In the genomic region with DNA sequence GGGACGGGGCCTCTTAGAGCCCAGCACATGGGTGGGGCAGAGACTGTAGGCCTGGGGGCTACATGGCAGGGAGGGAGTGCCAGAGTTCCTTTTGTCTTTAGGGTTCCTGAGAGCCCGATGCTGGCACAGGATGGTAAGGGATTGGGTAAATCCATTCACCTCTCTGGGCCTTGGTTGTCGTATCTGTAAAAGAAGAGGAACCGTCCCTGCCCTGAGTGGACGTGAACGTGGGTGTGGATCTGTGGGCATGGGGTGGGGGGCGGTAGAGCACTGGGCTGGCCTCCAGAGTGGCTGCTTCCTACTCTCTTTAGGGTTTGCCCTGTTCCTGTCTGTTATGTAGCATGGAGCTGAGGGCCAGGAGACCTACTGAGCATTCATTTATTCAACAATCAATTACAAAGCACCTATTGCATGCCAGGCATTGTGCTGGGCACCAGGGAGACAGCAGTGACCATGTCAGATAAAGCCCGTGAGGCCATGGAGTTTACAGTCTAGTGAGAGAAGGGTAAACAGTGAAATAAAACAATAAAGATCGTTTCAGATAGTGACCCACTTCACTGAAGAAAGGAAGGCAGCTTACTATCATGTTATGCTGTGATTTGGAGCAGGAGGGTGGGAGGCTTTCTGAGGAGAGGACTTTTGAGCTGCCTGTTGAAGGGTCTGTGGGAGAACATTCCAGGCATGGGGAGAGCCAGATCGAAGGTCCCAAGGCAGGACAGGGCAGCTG, we compare ENCODE assay signal across 15 cellular contexts. TPM values are rescaled to one million over a fixed set of nuclear protein-coding genes. Genes with fewer than 3 reads are reported as not detected.
DNase-seq lines count a peak whose midpoint lies in the region; ATAC-seq, FAIRE-seq and TF ChIP-seq lines count a peak whose summit lies in the region.
"Had no signal": no experiment of that assay in that cellular context is flagged by ENCODE, and none has a peak within 500 bp of the region (broad histone marks: within the 10 kb centered on the region; RNA-seq: fewer than 3 reads in every experiment).

No MANE protein-coding gene starts in this region.

- ATAC-seq in foreskin keratinocyte = no peak
- no peak for ATAC-seq in GM18873 (IDR thresholded peaks at IDR 0.05; ENCODE audit: low FRiP score, unreplicated experiment)
- ATAC-seq: activated T-cell treated with anti-CD3 and anti-CD28 coated beads, Interleukin-2, amount 50 U/mL, for 72 hours; HCT116; left lung had no signal

- TF ChIP-seq CTCF in endothelial cell of umbilical vein (IDR thresholded peaks at IDR 0.05; ENCODE audit: extremely low read depth in 1 of 2, insufficient read depth in 1 of 2, low read depth in 1 of 2, low read length in 2 of 2) = no peak
- no peak for TF ChIP-seq CTCF in parathyroid adenoma (IDR thresholded peaks at IDR 0.05)
- TF ChIP-seq CTCF in foreskin keratinocyte (conservative IDR thresholded peaks at IDR 0.05) = no peak

- H3K36me3 ChIP-seq in CD4-positive, alpha-beta memory T cell (ENCODE audit: insufficient read depth, low read length) = peaks cover 8% of the 10 kb centered on the region
- no peaks in the 10 kb centered on the region for H3K36me3 ChIP-seq in SK-N-MC (ENCODE audit: insufficient read depth, low read length)
- H3K36me3 ChIP-seq in endothelial cell of umbilical vein (ENCODE audit: control insufficient read depth in 2 of 2, extremely low read depth in 1 of 2, insufficient read depth in 2 of 2, low read length in 2 of 2) = no peaks in the 10 kb centered on the region
- H3K36me3 ChIP-seq in parathyroid adenoma (ENCODE audit: control insufficient read depth, insufficient read depth, low read length) = no peaks in the 10 kb centered on the region
- H3K36me3 ChIP-seq: uterus had no signal

- no peaks in the 10 kb centered on the region for H4K20me1 ChIP-seq in endothelial cell of umbilical vein (replicated peaks; ENCODE audit: control insufficient read depth, extremely low read depth, insufficient read depth, low read length)

- H2AFZ ChIP-seq in endothelial cell of umbilical vein (ENCODE audit: low read depth, low read length) = no peak overlapping the region
- H2AFZ ChIP-seq in parathyroid adenoma = no peak overlapping the region

- peaks cover 14% of the 10 kb centered on the region for H3K4me1 ChIP-seq in CD4-positive, alpha-beta memory T cell (ENCODE audit: insufficient read depth, low read length)
- H3K4me1 ChIP-seq in endothelial cell of umbilical vein (ENCODE audit: control insufficient read depth, extremely low read depth, insufficient read depth, low read length) (no peaks in the 10 kb centered on the region), parathyroid adenoma (peaks cover 17% of the 10 kb centered on the region), foreskin keratinocyte (no peaks in the 10 kb centered on the region)
- H3K4me1 ChIP-seq: uterus had no signal

- POLR2A ChIA-PET in CD4-positive, alpha-beta memory T cell (lab: Charles Lee; ENCODE audit: partially characterized antibody) = interaction anchor here (0.5 to 1.0 kb wide), 3 partner anchors 13 to 78 kb away, joined by 3 read pairs; a partner anchor contains a TSS
- POLR2A ChIA-PET in endothelial cell of umbilical vein (lab: Charles Lee) = no interaction called here

- no peaks in the 10 kb centered on the region for H3K27me3 Mint-ChIP-seq in CD4-positive, alpha-beta memory T cell

- CTCF ChIA-PET in CD4-positive, alpha-beta memory T cell (lab: Charles Lee; ENCODE audit: partially characterized antibody) = interaction anchor here (0.8 to 7.2 kb wide), 7 partner anchors 11 to 77 kb away, joined by 3 to 102 read pairs (median 47); a partner anchor contains a TSS
- CTCF ChIA-PET in endothelial cell of umbilical vein (lab: Charles Lee) = interaction anchor here (1.0 to 9.3 kb wide), 13 partner anchors 8 to 116 kb away, joined by 3 to 114 read pairs (median 9); a partner anchor contains a TSS

- H3K36me3 Mint-ChIP-seq in CD4-positive, alpha-beta memory T cell = peaks cover 4 to 31% of the 10 kb centered on the region in 2 donors

- H3K4me1 Mint-ChIP-seq in CD4-positive, alpha-beta memory T cell = peaks cover 23 to 55% (median 28%) of the 10 kb centered on the region in 4 donors

- no peak overlapping the region for H3K27ac ChIP-seq in CD4-positive, alpha-beta memory T cell (ENCODE audit: low read depth, low read length)
- H3K27ac ChIP-seq in SK-N-MC (peak overlapping the region; percentile 66), endothelial cell of umbilical vein (ENCODE audit: insufficient read depth, low read depth, low read length) (no peak overlapping the region), parathyroid adenoma (peak overlapping the region; percentile 34), foreskin keratinocyte (no peak overlapping the region)

- no peak for TF ChIP-seq POLR2A in endothelial cell of umbilical vein (IDR thresholded peaks at IDR 0.05; ENCODE audit: low read depth, low read length)

- dilution Hi-C loops in endothelial cell of umbilical vein (cut with MboI; ENCODE audit: extremely low pct_ligation_motif_present, low sequenced_read_pairs) = no loop called here

- no peak for FAIRE-seq in endothelial cell of umbilical vein (lab: Jason Lieb, UNC)
- FAIRE-seq: D721Med had no signal

- H3K27me3 ChIP-seq in CD4-positive, alpha-beta memory T cell (ENCODE audit: insufficient read depth, low read length) = no peaks in the 10 kb centered on the region
- H3K27me3 ChIP-seq in endothelial cell of umbilical vein (ENCODE audit: control insufficient read depth in 2 of 2, insufficient read depth in 2 of 2, low read length in 2 of 2) = no peaks in the 10 kb centered on the region
- H3K27me3 ChIP-seq in parathyroid adenoma (ENCODE audit: control insufficient read depth, insufficient read depth, low read length) = no peaks in the 10 kb centered on the region
- H3K27me3 ChIP-seq in foreskin keratinocyte = no peaks in the 10 kb centered on the region
- H3K27me3 ChIP-seq: left lung, uterus had no signal

- H3K4me2 ChIP-seq in endothelial cell of umbilical vein (ENCODE audit: insufficient read depth, low read length) (no peak overlapping the region), parathyroid adenoma (ENCODE audit: low read length) (no peak overlapping the region)

- H3K9me3 Mint-ChIP-seq in CD4-positive, alpha-beta memory T cell = peaks cover 0 to 4% (median 0%) of the 10 kb centered on the region in 8 donors
- H3K9me3 Mint-ChIP-seq: activated T-cell treated with anti-CD3 and anti-CD28 coated beads, Interleukin-2, amount 50 U/mL, for 72 hours had no signal

- H3K9me3 ChIP-seq in CD4-positive, alpha-beta memory T cell (ENCODE audit: control insufficient read depth in 1 of 2, low read length in 2 of 2) = no peaks in the 10 kb centered on the region
- H3K9me3 ChIP-seq in SK-N-MC (ENCODE audit: low read depth, low read length) (no peaks in the 10 kb centered on the region), endothelial cell of umbilical vein (replicated peaks; ENCODE audit: control insufficient read depth, insufficient read depth, low read length) (no peaks in the 10 kb centered on the region), parathyroid adenoma (ENCODE audit: control insufficient read depth, low read length) (no peaks in the 10 kb centered on the region)
- H3K9me3 ChIP-seq: left lung, uterus had no signal

- H3K79me2 ChIP-seq in endothelial cell of umbilical vein (ENCODE audit: control insufficient read depth, insufficient read depth, low read length) = no peaks in the 10 kb centered on the region
- peaks cover 13% of the 10 kb centered on the region for H3K79me2 ChIP-seq in parathyroid adenoma

- H3K27ac Mint-ChIP-seq in CD4-positive, alpha-beta memory T cell = peak overlapping the region in 6 of 7 donors; percentile 11 to 70 (median 46)
- H3K27ac Mint-ChIP-seq: activated T-cell treated with anti-CD3 and anti-CD28 coated beads, Interleukin-2, amount 50 U/mL, for 72 hours had no signal

- intact Hi-C loops in CD4-positive, alpha-beta memory T cell (cut with micrococcal nuclease) = no loop called here
- intact Hi-C loops in endothelial cell of umbilical vein (cut with micrococcal nuclease) = loop anchor here (2.0 kb wide), 1 partner anchor 29 kb away; no protein-coding TSS in a partner anchor

- no peaks in the 10 kb centered on the region for H3K9me1 ChIP-seq in endothelial cell of umbilical vein (replicated peaks; ENCODE audit: control insufficient read depth, extremely low read depth, insufficient read depth, low read length)

- no peak overlapping the region for H3K4me3 ChIP-seq in CD4-positive, alpha-beta memory T cell (ENCODE audit: low read length in 2 of 2)
- no peak overlapping the region for H3K4me3 ChIP-seq in SK-N-MC
- H3K4me3 ChIP-seq in endothelial cell of umbilical vein (replicated peaks in 1 of 3; ENCODE audit: insufficient read depth in 1 of 3, low read depth in 1 of 3, low read length in 3 of 3) = no peak overlapping the region
- H3K4me3 ChIP-seq in parathyroid adenoma (ENCODE audit: low read depth, low read length) = no peak overlapping the region
- H3K4me3 ChIP-seq: left lung, uterus had no signal

- H3K4me3 Mint-ChIP-seq in CD4-positive, alpha-beta memory T cell = no peak overlapping the region
- H3K4me3 Mint-ChIP-seq: activated T-cell treated with anti-CD3 and anti-CD28 coated beads, Interleukin-2, amount 50 U/mL, for 72 hours had no signal

- no TSS peak for BruUV-seq in endothelial cell of umbilical vein (replicated peaks; lab: Mats Ljungman, UMichigan)

- DNase-seq in CD4-positive, alpha-beta memory T cell = no peak
- no peak for DNase-seq in SK-N-MC (ENCODE audit: low read depth, low spot score)
- DNase-seq in endothelial cell of umbilical vein (ENCODE audit: low read depth, low spot score) = peak; percentile 33
- DNase-seq in activated T-cell treated with anti-CD3 and anti-CD28 coated beads for 4 hours = no peak
- no peak for DNase-seq in foreskin keratinocyte
- DNase-seq in anterior cingulate cortex (lab: John Stamatoyannopoulos, UW) = no peak
- DNase-seq: activated T-cell treated with anti-CD3 and anti-CD28 coated beads, Interleukin-2, amount 50 U/mL, for 72 hours; left lung; NCI-H1694; uterus had no signal

- H3K9ac ChIP-seq in SK-N-MC (ENCODE audit: insufficient read length) (peak overlapping the region; percentile 49), endothelial cell of umbilical vein (replicated peaks; ENCODE audit: extremely low read depth, insufficient read depth, low read length) (no peak overlapping the region), parathyroid adenoma (no peak overlapping the region)

RNA-seq across cellular contexts. Expression of a gene that starts 13.1 kb away (rescaled TPM):
- total RNA-seq in CD4-positive, alpha-beta memory T cell = 1 to 10 TPM; 5.9 to 6.3 TPM
- under 1 TPM in 1 of 2 donors, not detected in 1; 0.14 TPM for polyA plus RNA-seq in CD4-positive, alpha-beta memory T cell
- total RNA-seq in endothelial cell of umbilical vein = 0.78 and 0.93 TPM in 2 replicates
- polyA plus RNA-seq in endothelial cell of umbilical vein = 0.46 and 0.51 TPM in 2 replicates
- 0.18 TPM in 1 of 2 replicates, not detected in the other for polyA plus RNA-seq in endothelial cell of umbilical vein (2011; cell fraction: cytosol; rRNA removed)
- 2.8 and 5.0 TPM in 2 replicates for polyA plus RNA-seq in endothelial cell of umbilical vein (2011; cell fraction: nucleus; rRNA removed)
- polyA plus RNA-seq in endothelial cell of umbilical vein (2012) = 0.29 and 1.3 TPM in 2 replicates
- polyA minus RNA-seq in endothelial cell of umbilical vein = 0.45 and 1.3 TPM in 2 replicates
- polyA minus RNA-seq in endothelial cell of umbilical vein (2011; cell fraction: cytosol; rRNA and poly(A)+ RNA removed) = 1.0 TPM
- 1.1 and 1.8 TPM in 2 replicates for polyA minus RNA-seq in endothelial cell of umbilical vein (2011; cell fraction: nucleus; rRNA and poly(A)+ RNA removed)
- total RNA-seq in foreskin keratinocyte = 0.18 and 0.31 TPM in 2 replicates
- polyA plus RNA-seq in foreskin keratinocyte = 0.11 and 0.17 TPM in 2 replicates

RNA-seq across cellular contexts. Expression of a gene that starts 15.1 kb away (rescaled TPM):
- total RNA-seq in CD4-positive, alpha-beta memory T cell = 100 to 1,000 TPM; 105 to 110 TPM
- polyA plus RNA-seq in CD4-positive, alpha-beta memory T cell = 10 to 100 TPM; 42.2 to 43.2 TPM
- total RNA-seq in endothelial cell of umbilical vein = 48.9 and 51.0 TPM in 2 replicates
- 75.7 and 102 TPM in 2 replicates for polyA plus RNA-seq in endothelial cell of umbilical vein
- polyA plus RNA-seq in endothelial cell of umbilical vein (2011; cell fraction: cytosol; rRNA removed) = 59.8 and 64.7 TPM in 2 replicates
- polyA plus RNA-seq in endothelial cell of umbilical vein (2011; cell fraction: nucleus; rRNA removed) = 197 and 251 TPM in 2 replicates
- polyA plus RNA-seq in endothelial cell of umbilical vein (2012) = 42.1 and 55.4 TPM in 2 replicates
- polyA minus RNA-seq in endothelial cell of umbilical vein = 77.4 and 91.7 TPM in 2 replicates
- polyA minus RNA-seq in endothelial cell of umbilical vein (2011; cell fraction: cytosol; rRNA and poly(A)+ RNA removed) = 25.9 TPM
- polyA minus RNA-seq in endothelial cell of umbilical vein (2011; cell fraction: nucleus; rRNA and poly(A)+ RNA removed) = 40.4 and 56.2 TPM in 2 replicates
- 32.8 and 33.5 TPM in 2 replicates for total RNA-seq in foreskin keratinocyte
- polyA plus RNA-seq in foreskin keratinocyte = 37.1 and 39.3 TPM in 2 replicates

RNA-seq across cellular contexts. Expression of a gene that starts 16.2 kb away (rescaled TPM):
- under 1 TPM in 1 of 2 experiments, not detected in 1; 0.55 TPM for total RNA-seq in CD4-positive, alpha-beta memory T cell
- not detected for polyA plus RNA-seq in CD4-positive, alpha-beta memory T cell
- total RNA-seq in endothelial cell of umbilical vein (not detected in 2 replicates), foreskin keratinocyte (not detected in 2 replicates)
- polyA plus RNA-seq in endothelial cell of umbilical vein (0.11 and 0.35 TPM in 2 replicates), foreskin keratinocyte (0.06 TPM in 2 replicates)
- polyA plus RNA-seq in endothelial cell of umbilical vein (2011; cell fraction: cytosol; rRNA removed) = not detected in 2 replicates
- 0.13 and 0.22 TPM in 2 replicates for polyA plus RNA-seq in endothelial cell of umbilical vein (2011; cell fraction: nucleus; rRNA removed)
- not detected in 2 replicates for polyA plus RNA-seq in endothelial cell of umbilical vein (2012)
- polyA minus RNA-seq in endothelial cell of umbilical vein = not detected in 2 replicates
- not detected for polyA minus RNA-seq in endothelial cell of umbilical vein (2011; cell fraction: cytosol; rRNA and poly(A)+ RNA removed)
- not detected in 2 replicates for polyA minus RNA-seq in endothelial cell of umbilical vein (2011; cell fraction: nucleus; rRNA and poly(A)+ RNA removed)
- total RNA-seq: OCI-LY7 had no signal

RNA-seq across cellular contexts. Expression of a gene that starts 25.3 kb away (rescaled TPM):
- total RNA-seq in CD4-positive, alpha-beta memory T cell = not detected
- not detected for polyA plus RNA-seq in CD4-positive, alpha-beta memory T cell
- not detected in 2 replicates for total RNA-seq in endothelial cell of umbilical vein
- not detected in 2 replicates for polyA plus RNA-seq in endothelial cell of umbilical vein
- polyA plus RNA-seq in endothelial cell of umbilical vein (2011; cell fraction: cytosol; rRNA removed) = not detected in 2 replicates
- polyA plus RNA-seq in endothelial cell of umbilical vein (2011; cell fraction: nucleus; rRNA removed) = not detected in 2 replicates
- polyA plus RNA-seq in endothelial cell of umbilical vein (2012) = not detected in 2 replicates
- not detected in 2 replicates for polyA minus RNA-seq in endothelial cell of umbilical vein
- polyA minus RNA-seq in endothelial cell of umbilical vein (2011; cell fraction: cytosol; rRNA and poly(A)+ RNA removed) = not detected
- not detected in 2 replicates for polyA minus RNA-seq in endothelial cell of umbilical vein (2011; cell fraction: nucleus; rRNA and poly(A)+ RNA removed)
- 0.68 and 0.88 TPM in 2 replicates for total RNA-seq in foreskin keratinocyte
- polyA plus RNA-seq in foreskin keratinocyte = 0.67 and 1.3 TPM in 2 replicates
- total RNA-seq: activated T-cell treated with anti-CD3 and anti-CD28 coated beads, Interleukin-2, amount 50 U/mL, for 72 hours; OCI-LY7 had no signal

RNA-seq across cellular contexts. Expression of a gene that starts 35.8 kb away (rescaled TPM):
- total RNA-seq in CD4-positive, alpha-beta memory T cell = 10 to 100 TPM; 29.6 to 30.5 TPM
- polyA plus RNA-seq in CD4-positive, alpha-beta memory T cell = 10 to 100 TPM; 22.1 to 26.5 TPM
- 6.4 and 7.0 TPM in 2 replicates for total RNA-seq in endothelial cell of umbilical vein
- 14.9 and 17.0 TPM in 2 replicates for polyA plus RNA-seq in endothelial cell of umbilical vein
- 6.9 and 9.6 TPM in 2 replicates for polyA plus RNA-seq in endothelial cell of umbilical vein (2011; cell fraction: cytosol; rRNA removed)
- 31.1 and 34.7 TPM in 2 replicates for polyA plus RNA-seq in endothelial cell of umbilical vein (2011; cell fraction: nucleus; rRNA removed)
- 4.2 and 6.0 TPM in 2 replicates for polyA plus RNA-seq in endothelial cell of umbilical vein (2012)
- polyA minus RNA-seq in endothelial cell of umbilical vein = 8.3 and 9.9 TPM in 2 replicates
- polyA minus RNA-seq in endothelial cell of umbilical vein (2011; cell fraction: cytosol; rRNA and poly(A)+ RNA removed) = 2.4 TPM
- polyA minus RNA-seq in endothelial cell of umbilical vein (2011; cell fraction: nucleus; rRNA and poly(A)+ RNA removed) = 5.9 and 6.2 TPM in 2 replicates
- total RNA-seq in foreskin keratinocyte = 3.3 and 4.6 TPM in 2 replicates
- 4.3 TPM in 2 replicates for polyA plus RNA-seq in foreskin keratinocyte

Comparison
In these comparisons a context has a peak if more than half of its experiments do, and no peak if none do; other contexts are left out.
1. H3K27ac ChIP-seq: peak in SK-N-MC (single experiment) and parathyroid adenoma (single experiment); none in CD4-positive, alpha-beta memory T cell (single experiment), endothelial cell of umbilical vein (single experiment) and foreskin keratinocyte (single experiment).